9 cellular contexts compared by ENCODE assay signal in the genomic region with DNA sequence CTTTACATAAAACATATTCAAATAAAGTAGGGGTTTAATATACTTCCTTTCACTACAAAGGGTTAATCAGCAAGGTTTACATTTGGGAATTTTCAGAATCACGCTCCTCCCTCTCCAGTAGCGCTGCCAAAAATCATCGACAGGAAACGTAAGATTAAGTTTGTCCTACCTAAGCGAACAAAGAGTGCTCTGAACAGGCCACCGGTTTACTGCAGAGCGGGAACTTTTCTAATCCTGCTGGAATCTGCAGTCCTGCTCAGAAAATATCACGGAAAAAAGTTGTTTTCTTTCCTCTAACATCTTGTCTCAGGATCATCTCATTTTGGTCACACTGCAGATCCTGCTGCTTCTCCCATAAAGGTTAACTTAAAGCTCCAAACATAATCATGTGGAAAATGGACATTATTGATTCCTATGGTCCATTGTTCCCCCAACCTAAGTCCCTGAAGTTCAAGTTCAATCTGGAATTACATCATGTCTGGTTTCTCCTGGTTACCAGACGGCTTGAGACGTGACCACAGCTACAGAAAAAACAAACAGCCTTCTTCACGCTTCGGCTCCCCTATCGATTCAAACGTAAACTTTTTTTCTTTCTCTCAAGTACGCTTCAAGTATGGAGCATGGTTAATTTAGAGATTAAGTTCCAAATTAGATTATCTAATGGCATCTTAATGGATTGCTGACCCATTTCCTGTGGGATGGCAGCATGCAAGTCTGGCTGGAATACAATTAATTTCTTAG.
DNase-seq lines count a peak whose midpoint lies in the region; ATAC-seq, FAIRE-seq and TF ChIP-seq lines count a peak whose summit lies in the region.
"Had no signal": no experiment of that assay in that cellular context is flagged by ENCODE, and none has a peak within 500 bp of the region (broad histone marks: within the 10 kb centered on the region; RNA-seq: fewer than 3 reads in every experiment).

No MANE protein-coding gene starts in this region.

- ATAC-seq in T-cell (replicated peaks in 1 of 4) (no peak), HG02870 (IDR thresholded peaks at IDR 0.05; ENCODE audit: unreplicated experiment) (no peak)

- WGBS in smooth muscle cell (ENCODE audit: low lambda C conversion rate), result 8% methylated on average over 15 of the region's 15 CpGs

- no peaks in the 10 kb centered on the region for H3K27me3 Mint-ChIP-seq in T-cell

- H3K27ac ChIP-seq in HUES6 (ENCODE audit: low read depth, low read length), result peak overlapping the region; percentile 17; the same call in 1 of the 2 replicates
- peak overlapping the region; percentile 73 to 77 for H3K27ac ChIP-seq in right atrium auricular region
- peak overlapping the region; percentile 92 for H3K27ac ChIP-seq in smooth muscle cell (ENCODE audit: low read depth)

- H3K9ac ChIP-seq in HUES6 (ENCODE audit: low read length) (peak overlapping the region; percentile 9), smooth muscle cell (ENCODE audit: low read depth) (peak overlapping the region; percentile 93)

- no peaks in the 10 kb centered on the region for H3K36me3 Mint-ChIP-seq in T-cell

- no peaks in the 10 kb centered on the region for H3K9me3 ChIP-seq in HUES6 (ENCODE audit: control insufficient read depth, insufficient read depth, low read depth, low read length)
- H3K9me3 ChIP-seq in right atrium auricular region, result no peaks in the 10 kb centered on the region
- H3K9me3 ChIP-seq in smooth muscle cell (replicated peaks; ENCODE audit: low read depth), result no peaks in the 10 kb centered on the region

- DNase-seq in right atrium auricular region (ENCODE audit: low spot score) (no peak), smooth muscle cell (lab: John Stamatoyannopoulos, UW; ENCODE audit: unreplicated experiment) (no peak), T-cell (no peak), C1 segment of cervical spinal cord (lab: John Stamatoyannopoulos, UW) (no peak), putamen (ENCODE audit: low spot score) (no peak)
- DNase-seq: posterior cingulate gyrus had no signal

- H3K4me1 Mint-ChIP-seq in T-cell, result no peaks in the 10 kb centered on the region

- H3K4me1 ChIP-seq in HUES6 (ENCODE audit: control insufficient read depth, insufficient read depth, low read length), result peaks cover 30% of the 10 kb centered on the region
- peaks cover 0 to 51% of the 10 kb centered on the region in 2 donors for H3K4me1 ChIP-seq in right atrium auricular region
- peaks cover 20% of the 10 kb centered on the region for H3K4me1 ChIP-seq in smooth muscle cell (ENCODE audit: low read depth)

- no peaks in the 10 kb centered on the region for H3F3A ChIP-seq in smooth muscle cell (ENCODE audit: low read depth)

- CTCF ChIA-PET in T-cell (lab: Charles Lee), result no interaction called here

- H3K36me3 ChIP-seq in HUES6 (ENCODE audit: control insufficient read depth, insufficient read depth, low read length) (no peaks in the 10 kb centered on the region), right atrium auricular region (no peaks in the 10 kb centered on the region), smooth muscle cell (ENCODE audit: low read depth) (no peaks in the 10 kb centered on the region)

- H3K4me2 ChIP-seq in smooth muscle cell, result peak overlapping the region; percentile 80

- H3K4me3 ChIP-seq in HUES6 (ENCODE audit: low read depth, low read length) (no peak overlapping the region), right atrium auricular region (peak overlapping the region in 1 of 2 donors; percentile 26), smooth muscle cell (peak overlapping the region; percentile 39)

- no peaks in the 10 kb centered on the region for H4K20me1 ChIP-seq in smooth muscle cell (ENCODE audit: low read depth)

- no peaks in the 10 kb centered on the region for H3K79me2 ChIP-seq in smooth muscle cell (ENCODE audit: low read depth)

- TF ChIP-seq CTCF in right atrium auricular region (IDR thresholded peaks at IDR 0.05), result no peak
- TF ChIP-seq CTCF in smooth muscle cell (IDR thresholded peaks at IDR 0.05; ENCODE audit: borderline replicate concordance, insufficient read depth, poor library complexity, severe bottlenecking), result no peak

- H2AFZ ChIP-seq in smooth muscle cell (ENCODE audit: low read depth), result peak overlapping the region; percentile 82

- no peak overlapping the region for H3K27ac Mint-ChIP-seq in T-cell

- no peaks in the 10 kb centered on the region for H3K27me3 ChIP-seq in HUES6 (ENCODE audit: control insufficient read depth, insufficient read depth, low read length)
- no peaks in the 10 kb centered on the region for H3K27me3 ChIP-seq in right atrium auricular region
- H3K27me3 ChIP-seq in smooth muscle cell (ENCODE audit: low read depth), result no peaks in the 10 kb centered on the region

- peak; percentile 88 for FAIRE-seq in TTC549 (lab: Jason Lieb, UNC)

- H3K9me3 Mint-ChIP-seq in T-cell, result peaks cover 0 to 3% (median 0%) of the 10 kb centered on the region in 3 donors

- POLR2A ChIA-PET in T-cell (lab: Charles Lee), result interaction anchor here in 1 of 2 donors (0.6 kb wide), 1 partner anchor 136 kb away, joined by 3 read pairs; no protein-coding TSS in a partner anchor

- no peak overlapping the region for H3K4me3 Mint-ChIP-seq in T-cell

Comparison
In these comparisons a context has a peak if more than half of its experiments do, and no peak if none do; other contexts are left out.
1. H3K27ac ChIP-seq: peak in every context shown above with its lines; median percentile 92 in smooth muscle cell; 75 in right atrium auricular region; 17 in HUES6.